1 cellular context compared by ENCODE assay signal in genomic region chr20:64255361-64256281, GRCh38.
TF ChIP-seq lines count a peak whose summit lies in the region.

Gene PCMTD2 (plus strand): TSS chr20:64255748. CDS start chr20:64259966, 4,218 bp downstream.

TF ChIP-seq in HepG2, 621 proteins besides CTCF, POLR2A, EP300 and RAD21 (continued from another document and continues in another):
- TF ChIP-seq ZNF407 (CRISPR knock-in tag; IDR thresholded peaks at IDR 0.05; ENCODE audit: not compliant biosample characterization) (peak; percentile 92), PAWR (CRISPR knock-in tag; IDR thresholded peaks at IDR 0.05; ENCODE audit: borderline replicate concordance) (no peak; the same call in 1 of the 2 replicates), ZNF512B (CRISPR knock-in tag; IDR thresholded peaks at IDR 0.05; ENCODE audit: borderline replicate concordance) (0 out of 2 replicates have a peak, but pooled peaks have one; percentile 52), ZNF451 (CRISPR knock-in tag; IDR thresholded peaks at IDR 0.05) (peak; percentile 98), SNAPC4 (CRISPR knock-in tag; IDR thresholded peaks at IDR 0.05) (no peak), ZNF790 (CRISPR knock-in tag; IDR thresholded peaks at IDR 0.05; ENCODE audit: borderline replicate concordance) (peak; percentile 81; the same call in 1 of the 2 replicates), ARHGAP35 (CRISPR knock-in tag; IDR thresholded peaks at IDR 0.05; ENCODE audit: borderline replicate concordance) (peak; percentile 52), SNAPC5 (CRISPR knock-in tag; IDR thresholded peaks at IDR 0.05; ENCODE audit: borderline replicate concordance) (no peak), PITX1 (CRISPR knock-in tag; IDR thresholded peaks at IDR 0.05) (peak; percentile 50; the same call in 1 of the 2 replicates), PATZ1 (CRISPR knock-in tag; IDR thresholded peaks at IDR 0.05) (peak; percentile 84), PRDM4 (CRISPR knock-in tag; IDR thresholded peaks at IDR 0.05; ENCODE audit: borderline replicate concordance) (no peak), STAG1 (CRISPR knock-in tag; IDR thresholded peaks at IDR 0.05) (peak; percentile 15), YEATS2 (CRISPR knock-in tag; IDR thresholded peaks at IDR 0.05; ENCODE audit: borderline replicate concordance) (peak; percentile 79), RXRB (CRISPR knock-in tag; IDR thresholded peaks at IDR 0.05; ENCODE audit: borderline replicate concordance) (peak; percentile 64; the same call in 1 of the 2 replicates), POLR2AphosphoS5 (IDR thresholded peaks at IDR 0.05; ENCODE audit: low read depth, low read length) (peak; percentile 85), ZNF17 (CRISPR knock-in tag; IDR thresholded peaks at IDR 0.05) (no peak), TARDBP (CRISPR knock-in tag; IDR thresholded peaks at IDR 0.05) (peak; percentile 57; the same call in 1 of the 2 replicates), MXI1 (IDR thresholded peaks at IDR 0.05; ENCODE audit: borderline replicate concordance, low read depth, low read length) (peak; percentile 80; the same call in 1 of the 3 replicates), JUNB (CRISPR knock-in tag; IDR thresholded peaks at IDR 0.05; ENCODE audit: borderline replicate concordance) (no peak), SAP130 (CRISPR knock-in tag; IDR thresholded peaks at IDR 0.05; ENCODE audit: low read depth) (peak; percentile 67), ZNF34 (CRISPR knock-in tag; IDR thresholded peaks at IDR 0.05; ENCODE audit: borderline replicate concordance) (peak; percentile 44; the same call in 1 of the 2 replicates), CREBL2 (CRISPR knock-in tag; IDR thresholded peaks at IDR 0.05; ENCODE audit: borderline replicate concordance) (no peak; the same call in 1 of the 2 replicates), ATF6 (CRISPR knock-in tag; conservative IDR thresholded peaks at IDR 0.05) (0 out of 2 replicates have a peak, but pooled peaks have one; percentile 26)
